8 cellular contexts compared by ENCODE assay signal in the genomic region with DNA sequence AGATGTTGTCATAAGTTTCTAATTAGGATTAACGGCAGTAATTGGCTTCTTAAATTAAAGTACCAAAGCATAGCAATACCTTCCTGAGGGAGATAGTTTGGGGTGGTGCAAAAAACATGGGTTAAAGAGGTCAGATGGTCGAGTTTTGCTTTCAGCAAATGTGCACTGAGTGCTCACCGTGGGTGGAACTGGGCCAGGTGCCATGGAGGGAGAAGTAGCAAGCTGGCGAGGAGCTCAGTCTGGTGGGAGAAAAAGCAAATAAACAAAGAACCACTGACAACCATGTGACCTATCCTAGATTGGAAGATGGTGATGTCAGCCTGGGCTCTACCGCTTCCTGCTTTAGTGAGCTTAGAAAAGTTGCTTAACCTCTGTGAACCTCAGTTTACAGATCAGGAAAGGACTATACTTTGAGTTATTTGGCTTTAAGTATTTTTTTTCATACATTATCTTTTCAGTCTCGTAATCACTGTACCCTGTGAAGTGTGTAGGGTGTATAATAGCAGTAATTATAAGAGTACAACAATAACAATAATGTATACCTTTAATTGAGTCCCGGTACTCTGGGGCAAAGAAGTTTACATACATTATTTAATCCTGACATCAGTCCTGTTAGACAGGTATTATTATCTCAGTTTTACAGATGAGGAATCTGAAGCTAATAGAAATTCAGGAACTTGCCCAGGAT.
DNase-seq lines count a peak whose midpoint lies in the region; ATAC-seq lines count a peak whose summit lies in the region.

No MANE protein-coding gene starts in this region.

- DNase-seq in G401 (ENCODE audit: low spot score) (peak; percentile 82), KBM-7 (peak; percentile 66), SHP77 (lab: John Stamatoyannopoulos, UW) (peak; percentile 58 to 79), stromal cell of bone marrow (ENCODE audit: low read depth) (peak; percentile 73), NCI-H524 (lab: John Stamatoyannopoulos, UW) (no peak)
- peak; percentile 60 for DNase-seq in central memory CD4-positive, alpha-beta T cell

- in situ Hi-C loops in G401 (cut with HindIII; ENCODE audit: low sequenced_read_pairs): no loop called here
- in situ Hi-C loops in KBM-7 (cut with MboI; ENCODE audit: low pct_unique_long_range_greater_than_20kb, low sequenced_read_pairs): no loop called here

- ATAC-seq in GM21528 (IDR thresholded peaks at IDR 0.05; ENCODE audit: low FRiP score, unreplicated experiment): peak; percentile 59

- H3K27me3 ChIP-seq in layer of hippocampus (ENCODE audit: control insufficient read depth, insufficient read depth, low read length): no peaks in the 10 kb centered on the region

- peak overlapping the region; percentile 5 for H3K27ac ChIP-seq in layer of hippocampus (ENCODE audit: low read depth, low read length)

Comparison
In these comparisons a context has a peak if more than half of its experiments do, and no peak if none do; other contexts are left out.
1. DNase-seq: peak in G401 (single experiment), KBM-7 (single experiment), SHP77 (2 of 2), central memory CD4-positive, alpha-beta T cell (single experiment) and stromal cell of bone marrow (single experiment); none in NCI-H524 (0 of 2).